In the genomic region with DNA sequence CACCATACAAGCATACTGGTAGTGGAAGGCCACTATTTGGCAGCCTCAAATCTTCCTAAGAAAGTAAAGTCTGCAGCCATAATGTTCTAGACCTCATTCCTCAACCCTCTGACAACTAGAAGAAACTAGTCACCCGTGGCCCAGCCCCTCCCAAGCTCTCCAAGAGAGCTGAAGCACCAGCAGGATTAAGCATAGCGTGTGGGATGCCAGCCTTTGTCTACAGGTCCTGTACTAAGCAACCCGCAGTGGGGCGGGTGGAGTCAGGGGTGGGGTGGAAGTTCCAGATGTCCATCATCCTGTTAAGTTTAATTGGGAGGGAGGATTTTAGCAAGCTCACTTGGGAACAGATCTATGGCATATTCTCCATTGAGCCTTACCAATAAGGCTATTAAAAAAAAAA, we compare ENCODE assay signal across 17 cellular contexts. TPM values are rescaled to one million over a fixed set of nuclear protein-coding genes. Genes with fewer than 3 reads are reported as not detected.
DNase-seq lines count a peak whose midpoint lies in the region; ATAC-seq and TF ChIP-seq lines count a peak whose summit lies in the region.
"Had no signal": no experiment of that assay in that cellular context is flagged by ENCODE, and none has a peak within 500 bp of the region (broad histone marks: within the 10 kb centered on the region; RNA-seq: fewer than 3 reads in every experiment).

No MANE protein-coding gene starts in this region.

- intact Hi-C loops in uterus (cut with DNase I; ENCODE audit: low total_unique reads) = no loop called here

- H3K9me3 Mint-ChIP-seq in natural killer cell treated with Interleukin-12 subunit alpha and Interleukin-12 subunit beta and Interleukin-15 and Interleukin-18, amount 100 ng/mL, for 72 hours = no peaks in the 10 kb centered on the region
- H3K9me3 Mint-ChIP-seq: activated T-helper 1 cell treated with anti-CD3 and anti-CD28 coated beads, Interleukin-12 subunit alpha, Interleukin-12 subunit beta, Interleukin-2, Interleukin-4 antibody, amounts not matched to agents 30 ng/mL and 10 ng/mL and 1 ng/mL, durations not matched to agents 14 hours and 24 hours and 36 hours had no signal

- H3K4me1 ChIP-seq in skeletal muscle tissue (ENCODE audit: control insufficient read depth in 3 of 3, insufficient read depth in 3 of 3, low read length in 3 of 3) = peaks cover 9 to 16% (median 15%) of the 10 kb centered on the region in 3 donors
- peaks cover 3% of the 10 kb centered on the region in 2 donors for H3K4me1 ChIP-seq in uterus

- H3K4me1 Mint-ChIP-seq in natural killer cell treated with Interleukin-12 subunit alpha and Interleukin-12 subunit beta and Interleukin-15 and Interleukin-18, amount 100 ng/mL, for 72 hours (ENCODE audit: low read depth in 2 of 2) = peaks cover 6 to 9% of the 10 kb centered on the region in 2 donors

- H3K36me3 ChIP-seq in WERI-Rb-1 = peaks cover 15% of the 10 kb centered on the region
- peaks cover 4 to 8% (median 6%) of the 10 kb centered on the region in 3 donors for H3K36me3 ChIP-seq in skeletal muscle tissue (ENCODE audit: control insufficient read depth in 3 of 3, insufficient read depth in 3 of 3, low read length in 3 of 3)
- no peaks in the 10 kb centered on the region for H3K36me3 ChIP-seq in uterus

- H3K4me3 Mint-ChIP-seq in natural killer cell treated with Interleukin-12 subunit alpha and Interleukin-12 subunit beta and Interleukin-15 and Interleukin-18, amount 100 ng/mL, for 72 hours = no peak overlapping the region
- H3K4me3 Mint-ChIP-seq: activated T-helper 1 cell treated with anti-CD3 and anti-CD28 coated beads, Interleukin-12 subunit alpha, Interleukin-12 subunit beta, Interleukin-2, Interleukin-4 antibody, amounts not matched to agents 30 ng/mL and 10 ng/mL and 1 ng/mL, durations not matched to agents 14 hours and 24 hours and 36 hours had no signal

- no peak overlapping the region for H3K27ac Mint-ChIP-seq in natural killer cell treated with Interleukin-12 subunit alpha and Interleukin-12 subunit beta and Interleukin-15 and Interleukin-18, amount 100 ng/mL, for 72 hours
- H3K27ac Mint-ChIP-seq: activated T-helper 1 cell treated with anti-CD3 and anti-CD28 coated beads, Interleukin-12 subunit alpha, Interleukin-12 subunit beta, Interleukin-2, Interleukin-4 antibody, amounts not matched to agents 30 ng/mL and 10 ng/mL and 1 ng/mL, durations not matched to agents 14 hours and 24 hours and 36 hours had no signal

- DNase-seq in WERI-Rb-1 = peak; percentile 57
- DNase-seq in islet precursor cell = peak; percentile 47
- no peak for DNase-seq in uterus
- no peak for DNase-seq in natural killer cell treated with Interleukin-12 subunit alpha and Interleukin-12 subunit beta and Interleukin-15 and Interleukin-18, amount 100 ng/mL, for 72 hours (ENCODE audit: low spot score)
- DNase-seq: aorta; dermis blood vessel endothelial cell; mesendoderm; NCI-H1930; NCI-H774; stimulated activated CD4-positive, alpha-beta T cell treated with anti-CD3 and anti-CD28 coated beads, Interleukin-12 subunit alpha, Interleukin-12 subunit beta, amount 100 ng/mL, for 4 hours; tibial artery had no signal

- no peak; the same call in 1 of the 2 replicates for TF ChIP-seq RAD21 in Ishikawa (IDR thresholded peaks at IDR 0.05; ENCODE audit: low read depth)

- no peak for TF ChIP-seq POLR2A in uterus (IDR thresholded peaks at IDR 0.05)

- H3K9me3 ChIP-seq in WERI-Rb-1 (ENCODE audit: severe bottlenecking) = no peaks in the 10 kb centered on the region
- H3K9me3 ChIP-seq in skeletal muscle tissue (ENCODE audit: control insufficient read depth in 3 of 3, low read length in 3 of 3) = no peaks in the 10 kb centered on the region
- no peaks in the 10 kb centered on the region for H3K9me3 ChIP-seq in uterus
- H3K9me3 ChIP-seq: tibial artery had no signal

- no peak for ATAC-seq in HG02642 (IDR thresholded peaks at IDR 0.05; ENCODE audit: poor library complexity, unreplicated experiment)
- no peak for ATAC-seq in natural killer cell treated with Interleukin-12 subunit alpha and Interleukin-12 subunit beta and Interleukin-15 and Interleukin-18, amount 100 ng/mL, for 72 hours

- TF ChIP-seq EP300 in Ishikawa (IDR thresholded peaks at IDR 0.05; ENCODE audit: borderline replicate concordance) = no peak

- H3K4me3 ChIP-seq in WERI-Rb-1 (ENCODE audit: low read depth, low read length) (no peak overlapping the region), skeletal muscle tissue (ENCODE audit: low read length in 3 of 3) (no peak overlapping the region), uterus (no peak overlapping the region)
- H3K4me3 ChIP-seq: tibial artery had no signal

- TF ChIP-seq CTCF in WERI-Rb-1 (IDR thresholded peaks at IDR 0.05; ENCODE audit: low read depth, low read length) (no peak), uterus (IDR thresholded peaks at IDR 0.05) (no peak)

- peaks cover 4% of the 10 kb centered on the region for H3K36me3 Mint-ChIP-seq in natural killer cell treated with Interleukin-12 subunit alpha and Interleukin-12 subunit beta and Interleukin-15 and Interleukin-18, amount 100 ng/mL, for 72 hours

- H3K27me3 ChIP-seq in WERI-Rb-1 (ENCODE audit: insufficient read depth, low read depth, severe bottlenecking) (no peaks in the 10 kb centered on the region), skeletal muscle tissue (ENCODE audit: control insufficient read depth in 3 of 3, insufficient read depth in 3 of 3, low read length in 3 of 3) (no peaks in the 10 kb centered on the region), uterus (no peaks in the 10 kb centered on the region)
- H3K27me3 ChIP-seq: tibial artery had no signal

- no peak overlapping the region for H3K9ac ChIP-seq in skeletal muscle tissue (ENCODE audit: low read depth in 1 of 3, low read length in 3 of 3)
- H3K9ac ChIP-seq: parathyroid adenoma had no signal

- H3K27me3 Mint-ChIP-seq in natural killer cell treated with Interleukin-12 subunit alpha and Interleukin-12 subunit beta and Interleukin-15 and Interleukin-18, amount 100 ng/mL, for 72 hours = no peaks in the 10 kb centered on the region

- H3K27ac ChIP-seq in WERI-Rb-1 = no peak overlapping the region
- peak overlapping the region; percentile 50 for H3K27ac ChIP-seq in skeletal muscle tissue (ENCODE audit: low read depth, low read length)
- H3K27ac ChIP-seq in uterus = no peak overlapping the region
- H3K27ac ChIP-seq: C4-2B, parathyroid adenoma, tibial artery had no signal

TF ChIP-seq in Ishikawa, 13 proteins besides CTCF, POLR2A, EP300 and RAD21:
- TF ChIP-seq, protein P1, sequence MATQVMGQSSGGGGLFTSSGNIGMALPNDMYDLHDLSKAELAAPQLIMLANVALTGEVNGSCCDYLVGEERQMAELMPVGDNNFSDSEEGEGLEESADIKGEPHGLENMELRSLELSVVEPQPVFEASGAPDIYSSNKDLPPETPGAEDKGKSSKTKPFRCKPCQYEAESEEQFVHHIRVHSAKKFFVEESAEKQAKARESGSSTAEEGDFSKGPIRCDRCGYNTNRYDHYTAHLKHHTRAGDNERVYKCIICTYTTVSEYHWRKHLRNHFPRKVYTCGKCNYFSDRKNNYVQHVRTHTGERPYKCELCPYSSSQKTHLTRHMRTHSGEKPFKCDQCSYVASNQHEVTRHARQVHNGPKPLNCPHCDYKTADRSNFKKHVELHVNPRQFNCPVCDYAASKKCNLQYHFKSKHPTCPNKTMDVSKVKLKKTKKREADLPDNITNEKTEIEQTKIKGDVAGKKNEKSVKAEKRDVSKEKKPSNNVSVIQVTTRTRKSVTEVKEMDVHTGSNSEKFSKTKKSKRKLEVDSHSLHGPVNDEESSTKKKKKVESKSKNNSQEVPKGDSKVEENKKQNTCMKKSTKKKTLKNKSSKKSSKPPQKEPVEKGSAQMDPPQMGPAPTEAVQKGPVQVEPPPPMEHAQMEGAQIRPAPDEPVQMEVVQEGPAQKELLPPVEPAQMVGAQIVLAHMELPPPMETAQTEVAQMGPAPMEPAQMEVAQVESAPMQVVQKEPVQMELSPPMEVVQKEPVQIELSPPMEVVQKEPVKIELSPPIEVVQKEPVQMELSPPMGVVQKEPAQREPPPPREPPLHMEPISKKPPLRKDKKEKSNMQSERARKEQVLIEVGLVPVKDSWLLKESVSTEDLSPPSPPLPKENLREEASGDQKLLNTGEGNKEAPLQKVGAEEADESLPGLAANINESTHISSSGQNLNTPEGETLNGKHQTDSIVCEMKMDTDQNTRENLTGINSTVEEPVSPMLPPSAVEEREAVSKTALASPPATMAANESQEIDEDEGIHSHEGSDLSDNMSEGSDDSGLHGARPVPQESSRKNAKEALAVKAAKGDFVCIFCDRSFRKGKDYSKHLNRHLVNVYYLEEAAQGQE (IDR thresholded peaks at IDR 0.05; ENCODE audit: low read depth) = no peak
- peak; percentile 22; the same call in 1 of the 2 replicates for TF ChIP-seq TCF12 (IDR thresholded peaks at IDR 0.05; ENCODE audit: low read depth)
- TF ChIP-seq EGR1 (IDR thresholded peaks at IDR 0.05) = no peak
- TF ChIP-seq YY1 (IDR thresholded peaks at IDR 0.05; ENCODE audit: low read depth) = no peak
- TF ChIP-seq, protein P2, sequence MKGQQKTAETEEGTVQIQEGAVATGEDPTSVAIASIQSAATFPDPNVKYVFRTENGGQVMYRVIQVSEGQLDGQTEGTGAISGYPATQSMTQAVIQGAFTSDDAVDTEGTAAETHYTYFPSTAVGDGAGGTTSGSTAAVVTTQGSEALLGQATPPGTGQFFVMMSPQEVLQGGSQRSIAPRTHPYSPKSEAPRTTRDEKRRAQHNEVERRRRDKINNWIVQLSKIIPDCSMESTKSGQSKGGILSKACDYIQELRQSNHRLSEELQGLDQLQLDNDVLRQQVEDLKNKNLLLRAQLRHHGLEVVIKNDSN (IDR thresholded peaks at IDR 0.05) = no peak
- 0 out of 2 replicates have a peak, but pooled peaks have one; percentile 46 for TF ChIP-seq NFIC (IDR thresholded peaks at IDR 0.05)

RNA-seq across cellular contexts. Expression of a gene that starts 14.2 kb away (rescaled TPM):
- total RNA-seq in skeletal muscle tissue = 39.1 TPM
- total RNA-seq in uterus = 10 to 100 TPM; 22.9 to 71.0 (median 61.4) TPM
- total RNA-seq in natural killer cell treated with Interleukin-12 subunit alpha and Interleukin-12 subunit beta and Interleukin-15 and Interleukin-18, amount 100 ng/mL, for 72 hours = 10 to 100 TPM; 76.1 to 94.3 TPM

RNA-seq across cellular contexts. Expression of a gene that starts 36.2 kb away (rescaled TPM):
- total RNA-seq in skeletal muscle tissue (40.2 TPM), uterus (10 to 100 TPM; 45.9 to 81.5 (median 61.5) TPM)
- total RNA-seq in natural killer cell treated with Interleukin-12 subunit alpha and Interleukin-12 subunit beta and Interleukin-15 and Interleukin-18, amount 100 ng/mL, for 72 hours = 100 to 1,000 TPM in 1 of 2 donors, 10 to 100 TPM in 1; 46.5 to 106 TPM

RNA-seq across cellular contexts. Expression of a gene that starts 59.6 kb away (rescaled TPM):
- total RNA-seq in skeletal muscle tissue (not detected), uterus (not detected)
- not detected for total RNA-seq in natural killer cell treated with Interleukin-12 subunit alpha and Interleukin-12 subunit beta and Interleukin-15 and Interleukin-18, amount 100 ng/mL, for 72 hours
- total RNA-seq: activated T-helper 1 cell treated with anti-CD3 and anti-CD28 coated beads, Interleukin-12 subunit alpha, Interleukin-12 subunit beta, Interleukin-2, Interleukin-4 antibody, amounts not matched to agents 30 ng/mL and 10 ng/mL and 1 ng/mL, durations not matched to agents 14 hours and 24 hours and 36 hours; aorta; dermis blood vessel endothelial cell had no signal

Comparison
In these comparisons a context has a peak if more than half of its experiments do, and no peak if none do; other contexts are left out.
1. DNase-seq: peak in WERI-Rb-1 (single experiment) and islet precursor cell (single experiment); none in uterus (0 of 2) and natural killer cell treated with Interleukin-12 subunit alpha and Interleukin-12 subunit beta and Interleukin-15 and Interleukin-18, amount 100 ng/mL, for 72 hours (single experiment).